In the genomic region with DNA sequence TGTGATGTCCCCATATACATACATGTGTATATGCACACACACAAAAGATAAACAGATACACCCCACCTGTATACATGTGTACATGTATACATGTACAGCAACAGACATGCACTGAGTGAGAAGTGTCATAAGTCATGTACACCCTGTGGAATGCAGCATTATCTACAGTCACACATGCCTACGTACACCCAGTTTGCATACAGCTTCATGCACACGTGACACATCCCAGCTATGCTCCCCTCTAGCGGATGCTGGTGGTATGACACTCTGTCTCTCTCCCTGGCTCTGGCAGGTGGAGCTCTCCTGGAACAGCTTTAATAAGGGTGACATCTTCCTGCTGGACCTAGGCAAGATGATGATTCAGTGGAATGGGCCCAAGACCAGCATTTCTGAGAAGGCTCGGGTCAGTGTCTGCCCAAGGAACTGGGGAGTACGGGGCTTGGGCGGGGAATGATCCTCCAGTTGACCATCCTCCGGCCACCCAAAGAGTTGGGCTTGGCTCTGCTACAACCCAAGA, we compare ENCODE assay signal across 8 cellular contexts. TPM values are rescaled to one million over a fixed set of nuclear protein-coding genes. Genes with fewer than 3 reads are reported as not detected.
DNase-seq lines count a peak whose midpoint lies in the region; ATAC-seq and TF ChIP-seq lines count a peak whose summit lies in the region.

No MANE protein-coding gene starts in this region.

- no peaks in the 10 kb centered on the region for H3K36me3 ChIP-seq in liver (ENCODE audit: control insufficient read depth in 4 of 4, insufficient read depth in 3 of 4, low read depth in 1 of 4, low read length in 3 of 4)

- no peak for DNase-seq in AG04449 (ENCODE audit: low read depth, low spot score)
- DNase-seq in NCI-H2196 treated with DMSO at 0.1 percent for 48 hours (lab: John Stamatoyannopoulos, UW; ENCODE audit: unreplicated experiment) = peak; percentile 10
- DNase-seq in activated CD4-positive, CD25-positive, alpha-beta regulatory T cell (lab: John Stamatoyannopoulos, UW) = peak; percentile 37 to 85 (median 52)
- DNase-seq in central memory CD4-positive, alpha-beta T cell = peak; percentile 77
- DNase-seq in stimulated activated CD4-positive, alpha-beta T cell treated with anti-CD3 and anti-CD28 coated beads, TNF-alpha, amount 100 ng/mL, for 24 hours (ENCODE audit: low read depth in 3 of 3) = peak; percentile 68 to 85 (median 74)

- H3K27me3 ChIP-seq in liver (ENCODE audit: control insufficient read depth in 4 of 4, insufficient read depth in 4 of 4, low read length in 3 of 4) = no peaks in the 10 kb centered on the region

- WGBS in liver = 49% methylated on average over 7 of the region's 7 CpGs

- H3K4me3 ChIP-seq in AG04449 (ENCODE audit: low read depth, low read length) (no peak overlapping the region), liver (ENCODE audit: low read depth in 1 of 3, low read length in 3 of 3) (no peak overlapping the region)

- no peak overlapping the region for H3K9ac ChIP-seq in liver (ENCODE audit: low read depth in 1 of 2, low read length in 2 of 2)

- CTCF ChIA-PET in AG04449 (lab: Yijun Ruan, JAX) = interaction anchor here (0.7 to 1.9 kb wide), 22 partner anchors 8 to 351 kb away, joined by 3 to 20 read pairs (median 3); a partner anchor contains a TSS

- POLR2A ChIA-PET in AG04449 (lab: Yijun Ruan, JAX) = interaction anchor here (0.6 kb wide), 1 partner anchor 127 kb away, joined by 4 read pairs; no protein-coding TSS in a partner anchor

- H3K9me3 ChIP-seq in liver (ENCODE audit: control insufficient read depth in 4 of 4, low read length in 3 of 4) = no peaks in the 10 kb centered on the region

- ATAC-seq in GM18511 (IDR thresholded peaks at IDR 0.05; ENCODE audit: unreplicated experiment) (peak; percentile 59), HG03025 (IDR thresholded peaks at IDR 0.05; ENCODE audit: low FRiP score, unreplicated experiment) (peak; percentile 39)

- TF ChIP-seq CTCF in AG04449 (IDR thresholded peaks at IDR 0.05; ENCODE audit: insufficient read depth, low read length, missing control alignments) (peak; percentile 90), liver (IDR thresholded peaks at IDR 0.05; ENCODE audit: low read depth, low read length, missing input control) (peak; percentile 91)

- TF ChIP-seq RAD21 in liver (IDR thresholded peaks at IDR 0.05) = peak; percentile 71 to 83

- H3K27ac ChIP-seq in liver (ENCODE audit: low read depth in 1 of 2, low read length in 2 of 2) = no peak overlapping the region

- peaks cover 0 to 18% (median 8%) of the 10 kb centered on the region in 4 donors for H3K4me1 ChIP-seq in liver (ENCODE audit: control insufficient read depth in 4 of 4, insufficient read depth in 4 of 4, low read length in 3 of 4)

TF ChIP-seq in liver, 16 proteins besides CTCF, POLR2A, EP300 and RAD21:
- no peak for TF ChIP-seq EGR1 (IDR thresholded peaks at IDR 0.05; ENCODE audit: low read depth in 2 of 2)
- TF ChIP-seq, protein P1, sequence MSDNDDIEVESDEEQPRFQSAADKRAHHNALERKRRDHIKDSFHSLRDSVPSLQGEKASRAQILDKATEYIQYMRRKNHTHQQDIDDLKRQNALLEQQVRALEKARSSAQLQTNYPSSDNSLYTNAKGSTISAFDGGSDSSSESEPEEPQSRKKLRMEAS (IDR thresholded peaks at IDR 0.05) = no peak
- no peak for TF ChIP-seq HNF4A (conservative IDR thresholded peaks at IDR 0.05)
- TF ChIP-seq GABPA (IDR thresholded peaks at IDR 0.05 in 1 of 2, conservative IDR thresholded peaks at IDR 0.05 in 1 of 2) = no peak
- TF ChIP-seq FOXA1 (IDR thresholded peaks at IDR 0.05) = no peak
- no peak for TF ChIP-seq TAF1 (conservative IDR thresholded peaks at IDR 0.05)
- no peak for TF ChIP-seq SP1 (IDR thresholded peaks at IDR 0.05)
- no peak for TF ChIP-seq NR2F2 (IDR thresholded peaks at IDR 0.05)
- no peak for TF ChIP-seq FOXA2 (IDR thresholded peaks at IDR 0.05)
- no peak for TF ChIP-seq RXRA (IDR thresholded peaks at IDR 0.05)
- TF ChIP-seq, protein P2, sequence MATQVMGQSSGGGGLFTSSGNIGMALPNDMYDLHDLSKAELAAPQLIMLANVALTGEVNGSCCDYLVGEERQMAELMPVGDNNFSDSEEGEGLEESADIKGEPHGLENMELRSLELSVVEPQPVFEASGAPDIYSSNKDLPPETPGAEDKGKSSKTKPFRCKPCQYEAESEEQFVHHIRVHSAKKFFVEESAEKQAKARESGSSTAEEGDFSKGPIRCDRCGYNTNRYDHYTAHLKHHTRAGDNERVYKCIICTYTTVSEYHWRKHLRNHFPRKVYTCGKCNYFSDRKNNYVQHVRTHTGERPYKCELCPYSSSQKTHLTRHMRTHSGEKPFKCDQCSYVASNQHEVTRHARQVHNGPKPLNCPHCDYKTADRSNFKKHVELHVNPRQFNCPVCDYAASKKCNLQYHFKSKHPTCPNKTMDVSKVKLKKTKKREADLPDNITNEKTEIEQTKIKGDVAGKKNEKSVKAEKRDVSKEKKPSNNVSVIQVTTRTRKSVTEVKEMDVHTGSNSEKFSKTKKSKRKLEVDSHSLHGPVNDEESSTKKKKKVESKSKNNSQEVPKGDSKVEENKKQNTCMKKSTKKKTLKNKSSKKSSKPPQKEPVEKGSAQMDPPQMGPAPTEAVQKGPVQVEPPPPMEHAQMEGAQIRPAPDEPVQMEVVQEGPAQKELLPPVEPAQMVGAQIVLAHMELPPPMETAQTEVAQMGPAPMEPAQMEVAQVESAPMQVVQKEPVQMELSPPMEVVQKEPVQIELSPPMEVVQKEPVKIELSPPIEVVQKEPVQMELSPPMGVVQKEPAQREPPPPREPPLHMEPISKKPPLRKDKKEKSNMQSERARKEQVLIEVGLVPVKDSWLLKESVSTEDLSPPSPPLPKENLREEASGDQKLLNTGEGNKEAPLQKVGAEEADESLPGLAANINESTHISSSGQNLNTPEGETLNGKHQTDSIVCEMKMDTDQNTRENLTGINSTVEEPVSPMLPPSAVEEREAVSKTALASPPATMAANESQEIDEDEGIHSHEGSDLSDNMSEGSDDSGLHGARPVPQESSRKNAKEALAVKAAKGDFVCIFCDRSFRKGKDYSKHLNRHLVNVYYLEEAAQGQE (IDR thresholded peaks at IDR 0.05) = no peak
- no peak for TF ChIP-seq YY1 (IDR thresholded peaks at IDR 0.05)
- TF ChIP-seq HNF4G (IDR thresholded peaks at IDR 0.05) = no peak
TF ChIP-seq in liver: peak in this region for 0.

RNA-seq across cellular contexts. Expression of a gene that starts 6.3 kb away (rescaled TPM):
- 1 to 10 TPM; 2.2 to 3.5 TPM for total RNA-seq in liver
- 1 to 10 TPM in 1 of 2 donors, under 1 TPM in 1; 0.88 to 1.1 TPM for polyA plus RNA-seq in liver

RNA-seq across cellular contexts. Expression of a gene that starts 32.6 kb away (rescaled TPM):
- total RNA-seq in liver = 10 to 100 TPM in 1 of 2 donors, 1 to 10 TPM in 1; 9.5 to 10.5 TPM
- polyA plus RNA-seq in liver = 1 to 10 TPM; 6.7 to 8.7 TPM

RNA-seq across cellular contexts. Expression of a gene that starts 42.2 kb away (rescaled TPM):
- under 1 TPM; 0.09 to 0.17 TPM for total RNA-seq in liver
- polyA plus RNA-seq in liver = under 1 TPM; 0.43 to 0.63 TPM
